In genomic region chr2:216665240-216665639, GRCh38 we compare ENCODE assay signal across 9 cellular contexts. TPM values are rescaled to one million over a fixed set of nuclear protein-coding genes. Genes with fewer than 3 reads are reported as not detected.
DNase-seq lines count a peak whose midpoint lies in the region; ATAC-seq and TF ChIP-seq lines count a peak whose summit lies in the region.
"Had no signal": no experiment of that assay in that cellular context is flagged by ENCODE, and none has a peak within 500 bp of the region (broad histone marks: within the 10 kb centered on the region; RNA-seq: fewer than 3 reads in every experiment).

No MANE protein-coding gene starts in this region.

- CTCF ChIA-PET in PC-3 (lab: Charles Lee), result interaction anchor here (0.6 to 3.3 kb wide), 2 partner anchors 67 to 146 kb away, joined by 3 to 17 read pairs; no protein-coding TSS in a partner anchor

- no peaks in the 10 kb centered on the region for H3K79me2 ChIP-seq in PC-3 (ENCODE audit: low read length)

- H3K9me3 ChIP-seq in PC-3 (ENCODE audit: low read length) (no peaks in the 10 kb centered on the region), ovary (no peaks in the 10 kb centered on the region)

- peak overlapping the region; percentile 33; the same call in 1 of the 2 replicates for H2AFZ ChIP-seq in PC-3 (ENCODE audit: low read length)

- H3K4me1 ChIP-seq in PC-3 (ENCODE audit: insufficient read depth, low read length), result peaks cover 17% of the 10 kb centered on the region
- peaks cover 10% of the 10 kb centered on the region for H3K4me1 ChIP-seq in ovary (ENCODE audit: insufficient read depth)

- H3K27ac ChIP-seq in PC-3 (ENCODE audit: low read length) (peak overlapping the region; percentile 39), ovary (peak overlapping the region in 1 of 2 donors; percentile 22)

- no peak for TF ChIP-seq EP300 in ovary (IDR thresholded peaks at IDR 0.05)

- intact Hi-C loops in PC-3 (cut with micrococcal nuclease), result loop anchor here (5.0 kb wide), 1 partner anchor 253 kb away; the partner anchor contains the start of gene SMARCAL1
- intact Hi-C loops in ovary (cut with DNase I), result loop anchor here in 3 of 4 donors (2.0 to 10.0 kb wide), 3 partner anchors 140 to 1230 kb away; partner anchors contain the start of gene FN1 (in 1 of the 3)

- no peaks in the 10 kb centered on the region for H3K27me3 ChIP-seq in PC-3 (ENCODE audit: low read length)
- no peaks in the 10 kb centered on the region for H3K27me3 ChIP-seq in ovary

- no peak for TF ChIP-seq POLR2A in ovary (IDR thresholded peaks at IDR 0.05)

- H3F3A ChIP-seq in PC-3 (ENCODE audit: low read length, unreplicated experiment), result no peaks in the 10 kb centered on the region

- TF ChIP-seq CTCF in PC-3 (conservative IDR thresholded peaks at IDR 0.05; ENCODE audit: low read depth, low read length) (no peak), ovary (IDR thresholded peaks at IDR 0.05) (no peak)

- H3K9ac ChIP-seq in PC-3 (ENCODE audit: low read length), result no peak overlapping the region

- no peaks in the 10 kb centered on the region for H3K36me3 ChIP-seq in PC-3 (ENCODE audit: low read depth, low read length)
- no peaks in the 10 kb centered on the region for H3K36me3 ChIP-seq in ovary

- peak overlapping the region; percentile 37 for H3K4me2 ChIP-seq in PC-3 (ENCODE audit: low read length)

- POLR2A ChIA-PET in PC-3 (lab: Charles Lee; ENCODE audit: unreplicated experiment), result no interaction called here

- no peak overlapping the region for H3K4me3 ChIP-seq in PC-3 (ENCODE audit: low read length)
- H3K4me3 ChIP-seq in ovary, result no peak overlapping the region

- no peaks in the 10 kb centered on the region for H3K9me2 ChIP-seq in PC-3 (replicated peaks; ENCODE audit: low read length)

- no TSS peak for BruUV-seq in PC-3 (replicated peaks; lab: Mats Ljungman, UMichigan)

- 17 to 37% (median 19%) methylated on average over 7 of the region's 7 CpGs for WGBS in ovary, 3 donors

- ATAC-seq in PC-3 (0 out of 2 replicates have a peak, but pooled peaks have one; percentile 14), HG02623 (IDR thresholded peaks at IDR 0.05; ENCODE audit: unreplicated experiment) (no peak), HG02798 (IDR thresholded peaks at IDR 0.05; ENCODE audit: poor library complexity, unreplicated experiment) (no peak)
- ATAC-seq: CD8-positive, alpha-beta T cell had no signal

- DNase-seq in DMS79 (lab: John Stamatoyannopoulos, UW) (peak; percentile 78), PC-3 (peak; percentile 82), fibroblast of peridontal ligament (ENCODE audit: extremely low read depth) (peak; percentile 23), ovary (peak; percentile 79 to 90 (median 86)), A172 (ENCODE audit: low spot score) (no peak), anterior cingulate cortex (lab: John Stamatoyannopoulos, UW) (no peak)
- DNase-seq: CD8-positive, alpha-beta T cell had no signal

- no peaks in the 10 kb centered on the region for H4K20me1 ChIP-seq in PC-3 (ENCODE audit: low read length)

RNA-seq across cellular contexts. Expression of gene IGFBP5, which starts 30.1 kb away (rescaled TPM):
- total RNA-seq in PC-3 (2014; rRNA removed) (140 and 157 TPM in 2 replicates), ovary (1,000 to 10,000 TPM in 6 of 7 donors, 100 to 1,000 TPM in 1; 718 to 3,214 (median 2,824) TPM)
- 1,000 to 10,000 TPM in 1 of 2 donors, 100 to 1,000 TPM in 1; 929 to 1,464 TPM for polyA plus RNA-seq in ovary
- 4.2 and 4.4 TPM in 2 replicates for total RNA-seq in A172 (2014; rRNA removed; shearing (Covaris generic))
- total RNA-seq: CD8-positive, alpha-beta T cell had no signal

RNA-seq across cellular contexts. Expression of gene IGFBP2, which starts 32.0 kb away (rescaled TPM):
- total RNA-seq in PC-3 (2014; rRNA removed) (174 and 183 TPM in 2 replicates), ovary (100 to 1,000 TPM; 112 to 333 (median 165) TPM)
- polyA plus RNA-seq in ovary, result 100 to 1,000 TPM in 1 of 2 donors, 10 to 100 TPM in 1; 47.2 to 241 TPM
- total RNA-seq in A172 (2014; rRNA removed; shearing (Covaris generic)), result 42.8 and 56.6 TPM in 2 replicates

Comparison
In these comparisons a context has a peak if more than half of its experiments do, and no peak if none do; other contexts are left out.
1. DNase-seq: peak in DMS79 (single experiment), PC-3 (single experiment), fibroblast of peridontal ligament (single experiment) and ovary (5 of 5); none in A172 (single experiment) and anterior cingulate cortex (0 of 58).
2. RNA of gene IGFBP5, which starts 30.1 kb away (total RNA-seq): 718 to 3,214 TPM in ovary and 140 to 157 TPM in PC-3; 4.2 to 4.4 TPM in A172; every median in the first group is over 10 times any median in the second.